ENCODE assay signal across 18 cellular contexts in genomic region chr15:77738441-77739437, GRCh38.
DNase-seq lines count a peak whose midpoint lies in the region; ATAC-seq, FAIRE-seq and TF ChIP-seq lines count a peak whose summit lies in the region.
"Had no signal": no experiment of that assay in that cellular context is flagged by ENCODE, and none has a peak within 500 bp of the region (broad histone marks: within the 10 kb centered on the region; RNA-seq: fewer than 3 reads in every experiment).

No MANE protein-coding gene starts in this region.

- H4K20me1 ChIP-seq in K562 (replicated peaks; ENCODE audit: control insufficient read depth, insufficient read depth, low read length) = no peaks in the 10 kb centered on the region

- H3K27me3 ChIP-seq in HUES64 (ENCODE audit: insufficient read depth, low read length) (peaks cover 13% of the 10 kb centered on the region; the same call in 1 of the 2 replicates), K562 (ENCODE audit: control insufficient read depth in 2 of 2, insufficient read depth in 2 of 2, low read length in 2 of 2) (no peaks in the 10 kb centered on the region), right atrium auricular region (no peaks in the 10 kb centered on the region)
- H3K27me3 ChIP-seq: MG63 had no signal

- H3K36me3 Mint-ChIP-seq in activated T-helper 17 cell treated with anti-CD3 and anti-CD28 coated beads, Interleukin-2, amount 50 U/mL, for 72 hours (ENCODE audit: low read depth) = no peaks in the 10 kb centered on the region
- H3K36me3 Mint-ChIP-seq: activated naive CD4-positive, alpha-beta T cell treated with anti-CD3 and anti-CD28 coated beads, Interleukin-2, amount 50 U/mL, for 24 hours had no signal

- H3K4me1 Mint-ChIP-seq in activated T-helper 17 cell treated with anti-CD3 and anti-CD28 coated beads, Interleukin-2, amount 50 U/mL, for 72 hours = no peaks in the 10 kb centered on the region
- H3K4me1 Mint-ChIP-seq: activated naive CD4-positive, alpha-beta T cell treated with anti-CD3 and anti-CD28 coated beads, Interleukin-2, amount 50 U/mL, for 24 hours had no signal

- peak overlapping the region; percentile 15; the same call in 1 of the 2 replicates for H3K9ac ChIP-seq in HUES64 (ENCODE audit: low read depth, low read length)
- peak overlapping the region; percentile 51 to 72 for H3K9ac ChIP-seq in K562 (ENCODE audit: insufficient read depth in 1 of 2, low read depth in 2 of 2, low read length in 2 of 2)

- TF ChIP-seq EP300 in K562 (IDR thresholded peaks at IDR 0.05; ENCODE audit: low read length) = no peak

- H2AFZ ChIP-seq in K562 (ENCODE audit: low read depth, low read length) = peak overlapping the region; percentile 71

- H3K27ac ChIP-seq in HUES64 (ENCODE audit: low read depth, low read length) = peak overlapping the region; percentile 17; the same call in 1 of the 2 replicates
- H3K27ac ChIP-seq in K562 (ENCODE audit: extremely low read depth, low read depth, low read length) = peak overlapping the region; percentile 7; the same call in 2 of the 3 replicates
- no peak overlapping the region for H3K27ac ChIP-seq in right atrium auricular region
- H3K27ac ChIP-seq: A549, thoracic aorta had no signal

- WGBS in HUES64 = 30% methylated on average over 20 of the region's 20 CpGs
- 69% methylated on average over 13 of the region's 20 CpGs for WGBS in K562 (ENCODE audit: insufficient coverage, low coverage, missing lambda C conversion rate)

- H3K4me3 ChIP-seq in HUES64 (ENCODE audit: low read length) (peak overlapping the region; percentile 13; the same call in 1 of the 2 replicates), K562 (no peak overlapping the region), right atrium auricular region (no peak overlapping the region)
- H3K4me3 ChIP-seq: A549, MG63, thoracic aorta had no signal

- BruUV-seq in K562 (replicated peaks; lab: Mats Ljungman, UMichigan) = no TSS peak

- no peak for ATAC-seq in K562
- ATAC-seq in activated T-helper 17 cell treated with anti-CD3 and anti-CD28 coated beads, Interleukin-2, amount 50 U/mL, for 72 hours (replicated peaks) = no peak
- ATAC-seq in HG03196 (IDR thresholded peaks at IDR 0.05; ENCODE audit: unreplicated experiment) = no peak
- ATAC-seq: A549 had no signal

- POLR2A ChIA-PET in K562 (lab: Yijun Ruan, JAX) = interaction anchor here (0.6 to 0.7 kb wide), 2 partner anchors 9 to 74 kb away, joined by 3 read pairs; no protein-coding TSS in a partner anchor

- H3K36me3 ChIP-seq in HUES64 (ENCODE audit: insufficient read depth, low read length) (no peaks in the 10 kb centered on the region), K562 (ENCODE audit: control insufficient read depth, insufficient read depth, low read length) (no peaks in the 10 kb centered on the region), right atrium auricular region (no peaks in the 10 kb centered on the region)
- H3K36me3 ChIP-seq: MG63, thoracic aorta had no signal

- H3K9me3 ChIP-seq in HUES64 (ENCODE audit: insufficient read depth, low read depth, low read length) (no peaks in the 10 kb centered on the region), K562 (replicated peaks; ENCODE audit: control insufficient read depth, insufficient read depth, low read depth, low read length) (no peaks in the 10 kb centered on the region), right atrium auricular region (no peaks in the 10 kb centered on the region)
- H3K9me3 ChIP-seq: A549, MG63, thoracic aorta had no signal

- TF ChIP-seq RAD21 in K562 (CRISPR knock-in tag; conservative IDR thresholded peaks at IDR 0.05 in 1 of 2, IDR thresholded peaks at IDR 0.05 in 1 of 2) = no peak

- TF ChIP-seq CTCF in K562 (IDR thresholded peaks at IDR 0.05 in 2 of 3, conservative IDR thresholded peaks at IDR 0.05 in 1 of 3; ENCODE audit: insufficient read depth in 2 of 3, low read depth in 1 of 3, low read length in 3 of 3) (no peak), right atrium auricular region (IDR thresholded peaks at IDR 0.05) (no peak)

- DNase-seq in Ammon's horn (ENCODE audit: low spot score) (peak; percentile 17), NCI-H2196 treated with DMSO at 0.1 percent for 48 hours (lab: John Stamatoyannopoulos, UW; ENCODE audit: unreplicated experiment) (peak; percentile 62), K562 (ENCODE audit: extremely low read depth in 1 of 4, low spot score in 3 of 4) (no peak), right atrium auricular region (ENCODE audit: low spot score) (no peak), GF-D8 (lab: John Stamatoyannopoulos, UW) (no peak)
- DNase-seq: activated CD4-positive, CD25-positive, alpha-beta regulatory T cell; activated CD8-positive, alpha-beta memory T cell treated with anti-CD3 and anti-CD28 coated beads, Interleukin-2, amount 50 U/mL, for 48 hours; MG63; SW 1271 had no signal

- intact Hi-C loops in K562 (cut with micrococcal nuclease) = no loop called here

- H3K27ac Mint-ChIP-seq in activated T-helper 17 cell treated with anti-CD3 and anti-CD28 coated beads, Interleukin-2, amount 50 U/mL, for 72 hours = no peak overlapping the region
- H3K27ac Mint-ChIP-seq: activated naive CD4-positive, alpha-beta T cell treated with anti-CD3 and anti-CD28 coated beads, Interleukin-2, amount 50 U/mL, for 24 hours had no signal

- no peak overlapping the region for H3K4me3 Mint-ChIP-seq in activated T-helper 17 cell treated with anti-CD3 and anti-CD28 coated beads, Interleukin-2, amount 50 U/mL, for 72 hours
- H3K4me3 Mint-ChIP-seq: activated naive CD4-positive, alpha-beta T cell treated with anti-CD3 and anti-CD28 coated beads, Interleukin-2, amount 50 U/mL, for 24 hours had no signal

- H3K4me2 ChIP-seq in K562 (ENCODE audit: insufficient read depth, low read length) = peak overlapping the region; percentile 66
- H3K4me2 ChIP-seq: A549 had no signal

- H3K79me2 ChIP-seq in K562 (ENCODE audit: control insufficient read depth, insufficient read depth, low read length) = no peaks in the 10 kb centered on the region

- H3K9me3 Mint-ChIP-seq in activated T-helper 17 cell treated with anti-CD3 and anti-CD28 coated beads, Interleukin-2, amount 50 U/mL, for 72 hours = no peaks in the 10 kb centered on the region
- H3K9me3 Mint-ChIP-seq: activated naive CD4-positive, alpha-beta T cell treated with anti-CD3 and anti-CD28 coated beads, Interleukin-2, amount 50 U/mL, for 24 hours had no signal

- FAIRE-seq in K562 (lab: Jason Lieb, UNC) = no peak
- FAIRE-seq: A549, endometrium, frontal cortex, islet of Langerhans had no signal

- H3K9me1 ChIP-seq in K562 (ENCODE audit: control insufficient read depth, insufficient read depth, low read length) = no peaks in the 10 kb centered on the region

- TF ChIP-seq POLR2A in K562 (conservative IDR thresholded peaks at IDR 0.05) = no peak

- in situ Hi-C loops in K562 (cut with MboI) = no loop called here

- CTCF ChIA-PET in K562 (lab: Yijun Ruan, JAX; ENCODE audit: low intra/inter-chr PET ratio) = no interaction called here

- H3K4me1 ChIP-seq in HUES64 (ENCODE audit: insufficient read depth, low read length) = peaks cover 27% of the 10 kb centered on the region
- H3K4me1 ChIP-seq in K562 (replicated peaks in 1 of 2; ENCODE audit: control insufficient read depth in 2 of 2, insufficient read depth in 2 of 2, low read length in 2 of 2) = peaks cover 37 to 77% of the 10 kb centered on the region in 2 experiments; a peak in 4 of 5 replicates
- H3K4me1 ChIP-seq in right atrium auricular region = no peaks in the 10 kb centered on the region
- H3K4me1 ChIP-seq: A549 had no signal

- H3K27me3 Mint-ChIP-seq in activated T-helper 17 cell treated with anti-CD3 and anti-CD28 coated beads, Interleukin-2, amount 50 U/mL, for 72 hours = peaks cover 21% of the 10 kb centered on the region
- H3K27me3 Mint-ChIP-seq: activated naive CD4-positive, alpha-beta T cell treated with anti-CD3 and anti-CD28 coated beads, Interleukin-2, amount 50 U/mL, for 24 hours had no signal

TF ChIP-seq in K562, 482 proteins besides CTCF, POLR2A, EP300 and RAD21:
- TF ChIP-seq, protein P1, sequence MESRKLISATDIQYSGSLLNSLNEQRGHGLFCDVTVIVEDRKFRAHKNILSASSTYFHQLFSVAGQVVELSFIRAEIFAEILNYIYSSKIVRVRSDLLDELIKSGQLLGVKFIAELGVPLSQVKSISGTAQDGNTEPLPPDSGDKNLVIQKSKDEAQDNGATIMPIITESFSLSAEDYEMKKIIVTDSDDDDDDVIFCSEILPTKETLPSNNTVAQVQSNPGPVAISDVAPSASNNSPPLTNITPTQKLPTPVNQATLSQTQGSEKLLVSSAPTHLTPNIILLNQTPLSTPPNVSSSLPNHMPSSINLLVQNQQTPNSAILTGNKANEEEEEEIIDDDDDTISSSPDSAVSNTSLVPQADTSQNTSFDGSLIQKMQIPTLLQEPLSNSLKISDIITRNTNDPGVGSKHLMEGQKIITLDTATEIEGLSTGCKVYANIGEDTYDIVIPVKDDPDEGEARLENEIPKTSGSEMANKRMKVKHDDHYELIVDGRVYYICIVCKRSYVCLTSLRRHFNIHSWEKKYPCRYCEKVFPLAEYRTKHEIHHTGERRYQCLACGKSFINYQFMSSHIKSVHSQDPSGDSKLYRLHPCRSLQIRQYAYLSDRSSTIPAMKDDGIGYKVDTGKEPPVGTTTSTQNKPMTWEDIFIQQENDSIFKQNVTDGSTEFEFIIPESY (CRISPR knock-in tag; IDR thresholded peaks at IDR 0.05) = peak; percentile 63
- TF ChIP-seq NFRKB (IDR thresholded peaks at IDR 0.05; ENCODE audit: low read depth) (0 out of 2 replicates have a peak, but pooled peaks have one; percentile 22), SIX5 (IDR thresholded peaks at IDR 0.05; ENCODE audit: borderline replicate concordance in 1 of 2, insufficient read depth in 1 of 2, low read depth in 1 of 2, low read length in 2 of 2) (no peak), NR4A1 (CRISPR knock-in tag; IDR thresholded peaks at IDR 0.05) (no peak), NR4A1 (tag; IDR thresholded peaks at IDR 0.05) (0 out of 2 replicates have a peak, but pooled peaks have one; percentile 28), ZNF512 (tag; IDR thresholded peaks at IDR 0.05) (peak; percentile 17; the same call in 1 of the 2 replicates), ZNF699 (CRISPR knock-in tag; IDR thresholded peaks at IDR 0.05; ENCODE audit: insufficient replicate concordance) (no peak), SOX6 (IDR thresholded peaks at IDR 0.05) (no peak)

Comparison
In these comparisons a context has a peak if more than half of its experiments do, and no peak if none do; other contexts are left out.
1. DNase-seq: peak in Ammon's horn (single experiment) and NCI-H2196 treated with DMSO at 0.1 percent for 48 hours (single experiment); none in K562 (0 of 4), right atrium auricular region (single experiment) and GF-D8 (single experiment).
2. H3K27ac ChIP-seq: peak in HUES64 (single experiment) and K562 (single experiment); none in right atrium auricular region (0 of 2).